ENCODE assay signal across 22 cellular contexts in genomic region chr5:181042036-181042435, GRCh38. TPM values are rescaled to one million over a fixed set of nuclear protein-coding genes. Genes with fewer than 3 reads are reported as not detected.
DNase-seq lines count a peak whose midpoint lies in the region; ATAC-seq, FAIRE-seq and TF ChIP-seq lines count a peak whose summit lies in the region.
"Had no signal": no experiment of that assay in that cellular context is flagged by ENCODE, and none has a peak within 500 bp of the region (broad histone marks: within the 10 kb centered on the region; RNA-seq: fewer than 3 reads in every experiment).

No MANE protein-coding gene starts in this region.

- TF ChIP-seq CTCF in coronary artery (IDR thresholded peaks at IDR 0.05) (no peak), suprapubic skin (IDR thresholded peaks at IDR 0.05) (no peak)

- no peak for ATAC-seq in HG02642 (IDR thresholded peaks at IDR 0.05; ENCODE audit: poor library complexity, unreplicated experiment)
- ATAC-seq: Panc1 had no signal

- H3K9me3 ChIP-seq in suprapubic skin, result peaks cover 3% of the 10 kb centered on the region

- no peak for TF ChIP-seq EP300 in suprapubic skin (IDR thresholded peaks at IDR 0.05)

- H3K27ac ChIP-seq in coronary artery (peak overlapping the region in 1 of 2 donors; percentile 32), suprapubic skin (peak overlapping the region; percentile 14)
- H3K27ac ChIP-seq: HL-60 had no signal

- H3K4me3 ChIP-seq in coronary artery (peak overlapping the region; percentile 44), suprapubic skin (no peak overlapping the region)

- H3K4me1 ChIP-seq in suprapubic skin, result no peaks in the 10 kb centered on the region

- no peak for TF ChIP-seq POLR2A in suprapubic skin (IDR thresholded peaks at IDR 0.05)

- H3K36me3 ChIP-seq in suprapubic skin, result no peaks in the 10 kb centered on the region

- peak; percentile 33 for DNase-seq in D341Med (ENCODE audit: low spot score)
- DNase-seq in coronary artery (ENCODE audit: low spot score), result no peak
- DNase-seq in mesenteric fat pad (ENCODE audit: low spot score), result peak; percentile 30
- peak in 1 of 2 donors; percentile 27 for DNase-seq in suprapubic skin (ENCODE audit: low spot score in 2 of 2)
- no peak for DNase-seq in RCC 7860 (ENCODE audit: low spot score)
- no peak for DNase-seq in NCI-H187 treated with DMSO at 0.1 percent for 48 hours (lab: John Stamatoyannopoulos, UW)
- DNase-seq: ACHN; Calu3; CD4-positive, CD25-positive, alpha-beta regulatory T cell; Kasumi-1; NCI-H1105; NCI-H1694; NCI-H2107; NCI-H2227 treated with DMSO at 0.1 percent for 48 hours; NCI-H524; SHP77 had no signal

- WGBS in suprapubic skin, result 57% methylated on average over 9 of the region's 9 CpGs

- H3K27me3 ChIP-seq in suprapubic skin, result peaks cover 63% of the 10 kb centered on the region

- no peak for FAIRE-seq in RCC 7860 (lab: Jason Lieb, UNC)
- FAIRE-seq: H54, HTR-8/SVneo had no signal

RNA-seq across cellular contexts. Expression of gene BTNL9, which starts 2.0 kb away (rescaled TPM):
- total RNA-seq in mesenteric fat pad (407 TPM), suprapubic skin (10 to 100 TPM; 13.4 to 98.3 (median 27.7) TPM)
- total RNA-seq: CD4-positive, CD25-positive, alpha-beta regulatory T cell had no signal

RNA-seq across cellular contexts. Expression of gene BTNL3, which starts 53.4 kb away (rescaled TPM):
- total RNA-seq in mesenteric fat pad (0.29 TPM), suprapubic skin (not detected)
- total RNA-seq: B cell; Calu3; CD4-positive, CD25-positive, alpha-beta regulatory T cell had no signal

Comparison
In these comparisons a context has a peak if more than half of its experiments do, and no peak if none do; other contexts are left out.
1. DNase-seq: peak in D341Med (single experiment) and mesenteric fat pad (single experiment); none in coronary artery (single experiment), RCC 7860 (single experiment) and NCI-H187 treated with DMSO at 0.1 percent for 48 hours (single experiment).